In the genomic region with DNA sequence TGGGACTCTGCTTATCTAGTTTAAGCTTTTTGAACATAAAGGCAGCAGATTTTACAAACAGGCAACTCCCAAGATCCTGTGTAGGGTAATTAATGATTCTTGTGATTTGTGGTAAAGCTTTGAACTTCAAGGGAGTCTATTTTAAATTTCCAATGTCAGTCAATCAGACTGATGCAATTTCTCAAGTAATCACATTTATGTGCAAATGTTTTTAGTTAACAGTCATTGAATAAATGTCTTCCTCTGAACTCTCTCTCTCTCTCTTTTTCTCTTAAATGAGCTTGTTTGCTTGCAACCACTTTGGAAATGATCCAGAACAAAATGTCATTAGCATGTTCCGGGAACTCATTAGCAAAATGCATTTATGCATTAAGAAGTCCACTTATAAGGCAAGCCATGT, we compare ENCODE assay signal across 26 cellular contexts. TPM values are rescaled to one million over a fixed set of nuclear protein-coding genes. Genes with fewer than 3 reads are reported as not detected.
"Had no signal": no experiment of that assay in that cellular context is flagged by ENCODE, and none has a peak within 500 bp of the region (broad histone marks: within the 10 kb centered on the region; RNA-seq: fewer than 3 reads in every experiment).

No MANE protein-coding gene starts in this region.

- H3K4me1 ChIP-seq: gastroesophageal sphincter, heart left ventricle, parathyroid adenoma, right lobe of liver had no signal

- DNase-seq: activated CD4-positive, alpha-beta T cell treated with anti-CD3 and anti-CD28 coated beads for 1 hour; activated CD4-positive, alpha-beta T cell treated with anti-CD3 and anti-CD28 coated beads, Interleukin-2, amount 50 U/mL, for 1 hour; activated CD8-positive, alpha-beta T cell treated with anti-CD3 and anti-CD28 coated beads, Interleukin-2, amount 10 ng/mL, durations not matched to agents 7 days and 5 days; activated gamma-delta T cell; activated naive CD4-positive, alpha-beta T cell treated with anti-CD3 and anti-CD28 coated beads, Interleukin-2, amount 50 U/mL, for 16 hours; activated naive CD8-positive, alpha-beta T cell treated with anti-CD3 and anti-CD28 coated beads, Interleukin-2, amount 50 U/mL, for 24 hours; cortex of kidney; heart left ventricle; islet precursor cell; left cardiac atrium; right lobe of liver; stimulated activated CD4-positive, alpha-beta T cell treated with anti-CD3 and anti-CD28 coated beads, Interleukin-1b, Interleukin-23, amount 100 ng/mL, for 48 hours; substantia nigra; thyroid gland; WERI-Rb-1 had no signal

- H3K4me3 Mint-ChIP-seq: activated CD8-positive, alpha-beta T cell treated with anti-CD3 and anti-CD28 coated beads, Interleukin-2, amount 10 ng/mL, durations not matched to agents 7 days and 5 days; activated naive CD8-positive, alpha-beta T cell treated with anti-CD3 and anti-CD28 coated beads, Interleukin-2, amount 50 U/mL, for 24 hours; activated T-helper 1 cell treated with anti-CD3 and anti-CD28 coated beads, Interleukin-12 subunit alpha, Interleukin-12 subunit beta, Interleukin-2, Interleukin-4 antibody, amounts not matched to agents 30 ng/mL and 10 ng/mL and 1 ng/mL, durations not matched to agents 14 hours and 24 hours and 36 hours; memory B cell; nephron; stimulated activated naive CD8-positive, alpha-beta T cell treated with anti-CD3 and anti-CD28 coated beads, Interleukin-15, Interleukin-2, amounts not matched to agents 100 ng/mL and 50 ng/mL, for 24 hours had no signal

- H3K9me3 Mint-ChIP-seq: activated naive CD8-positive, alpha-beta T cell treated with anti-CD3 and anti-CD28 coated beads, Interleukin-2, amount 50 U/mL, for 24 hours; activated T-helper 1 cell treated with anti-CD3 and anti-CD28 coated beads, Interleukin-12 subunit alpha, Interleukin-12 subunit beta, Interleukin-2, Interleukin-4 antibody, amounts not matched to agents 30 ng/mL and 10 ng/mL and 1 ng/mL, durations not matched to agents 14 hours and 24 hours and 36 hours; memory B cell; nephron; stimulated activated naive CD8-positive, alpha-beta T cell treated with anti-CD3 and anti-CD28 coated beads, Interleukin-15, Interleukin-2, amounts not matched to agents 100 ng/mL and 50 ng/mL, for 24 hours had no signal

- ATAC-seq: activated CD8-positive, alpha-beta T cell treated with anti-CD3 and anti-CD28 coated beads, Interleukin-2, amount 10 ng/mL, durations not matched to agents 7 days and 5 days; activated naive CD8-positive, alpha-beta T cell treated with anti-CD3 and anti-CD28 coated beads, Interleukin-2, amount 50 U/mL, for 24 hours; gastroesophageal sphincter; heart left ventricle; left cardiac atrium; right lobe of liver had no signal

- H3K36me3 ChIP-seq: cardiac muscle cell, gastroesophageal sphincter, heart left ventricle, right lobe of liver, thyroid gland, WERI-Rb-1 had no signal

- H3K4me1 Mint-ChIP-seq: activated naive CD8-positive, alpha-beta T cell treated with anti-CD3 and anti-CD28 coated beads, Interleukin-2, amount 50 U/mL, for 24 hours; memory B cell had no signal

- H3K4me3 ChIP-seq: cardiac muscle cell, gastroesophageal sphincter, heart left ventricle, right lobe of liver, skin epidermis, thyroid gland had no signal

- H3K27ac Mint-ChIP-seq: activated CD8-positive, alpha-beta T cell treated with anti-CD3 and anti-CD28 coated beads, Interleukin-2, amount 10 ng/mL, durations not matched to agents 7 days and 5 days; activated naive CD8-positive, alpha-beta T cell treated with anti-CD3 and anti-CD28 coated beads, Interleukin-2, amount 50 U/mL, for 24 hours; activated T-helper 1 cell treated with anti-CD3 and anti-CD28 coated beads, Interleukin-12 subunit alpha, Interleukin-12 subunit beta, Interleukin-2, Interleukin-4 antibody, amounts not matched to agents 30 ng/mL and 10 ng/mL and 1 ng/mL, durations not matched to agents 14 hours and 24 hours and 36 hours; memory B cell; stimulated activated naive CD8-positive, alpha-beta T cell treated with anti-CD3 and anti-CD28 coated beads, Interleukin-15, Interleukin-2, amounts not matched to agents 100 ng/mL and 50 ng/mL, for 24 hours had no signal

- H3K36me3 Mint-ChIP-seq: memory B cell had no signal

- H3K27ac ChIP-seq: cardiac muscle cell, epithelial cell of prostate, gastroesophageal sphincter, heart left ventricle, parathyroid adenoma, right lobe of liver, skin epidermis, thyroid gland, WERI-Rb-1 had no signal

- H3K9me3 ChIP-seq: gastroesophageal sphincter, heart left ventricle, right lobe of liver, thyroid gland had no signal

- H3K27me3 ChIP-seq: cardiac muscle cell, gastroesophageal sphincter, right lobe of liver, thyroid gland had no signal

RNA-seq across cellular contexts. Expression of a gene that starts 31.9 kb away (rescaled TPM):
- total RNA-seq: activated CD8-positive, alpha-beta T cell treated with anti-CD3 and anti-CD28 coated beads, Interleukin-2, amount 10 ng/mL, durations not matched to agents 7 days and 5 days; activated T-helper 1 cell treated with anti-CD3 and anti-CD28 coated beads, Interleukin-12 subunit alpha, Interleukin-12 subunit beta, Interleukin-2, Interleukin-4 antibody, amounts not matched to agents 30 ng/mL and 10 ng/mL and 1 ng/mL, durations not matched to agents 14 hours and 24 hours and 36 hours; cardiac muscle cell; heart left ventricle; left cardiac atrium; lower leg skin; pulmonary artery endothelial cell; right lobe of liver; thyroid gland had no signal
- polyA plus RNA-seq: cardiac muscle cell, heart left ventricle had no signal
